15 cellular contexts compared by ENCODE assay signal in the genomic region with DNA sequence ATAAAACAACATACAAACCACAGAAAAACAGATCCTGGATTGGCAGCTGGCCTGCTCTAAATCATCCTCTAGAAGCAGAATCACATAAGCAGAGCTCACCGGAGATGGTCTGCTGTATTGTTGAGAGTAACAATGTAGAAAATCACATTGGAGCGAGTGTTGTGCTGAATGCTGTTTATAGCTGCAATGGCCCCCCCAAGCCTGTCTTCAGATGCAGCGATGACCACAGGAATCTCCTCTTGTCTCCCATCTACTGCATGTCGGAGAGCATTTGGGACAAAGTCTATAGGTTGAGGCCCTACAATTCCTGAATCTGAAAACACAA. TPM values are rescaled to one million over a fixed set of nuclear protein-coding genes. Genes with fewer than 3 reads are reported as not detected.
DNase-seq lines count a peak whose midpoint lies in the region; ATAC-seq and TF ChIP-seq lines count a peak whose summit lies in the region.
"Had no signal": no experiment of that assay in that cellular context is flagged by ENCODE, and none has a peak within 500 bp of the region (broad histone marks: within the 10 kb centered on the region; RNA-seq: fewer than 3 reads in every experiment).

No MANE protein-coding gene starts in this region.

- no peaks in the 10 kb centered on the region for H3K4me1 Mint-ChIP-seq in CD4-positive, alpha-beta T cell (ENCODE audit: low read depth)
- H3K4me1 Mint-ChIP-seq in activated CD4-positive, alpha-beta memory T cell treated with anti-CD3 and anti-CD28 coated beads, Interleukin-2, amount 10 ng/mL, durations not matched to agents 7 days and 5 days = peaks cover 19% of the 10 kb centered on the region
- H3K4me1 Mint-ChIP-seq in mesothelial cell of epicardium = no peaks in the 10 kb centered on the region

- H3K36me3 Mint-ChIP-seq in CD4-positive, alpha-beta T cell (ENCODE audit: low read depth) = peaks cover 64% of the 10 kb centered on the region
- peaks cover 58% of the 10 kb centered on the region for H3K36me3 Mint-ChIP-seq in activated CD4-positive, alpha-beta memory T cell treated with anti-CD3 and anti-CD28 coated beads, Interleukin-2, amount 10 ng/mL, durations not matched to agents 7 days and 5 days (ENCODE audit: low read depth)
- peaks cover 36% of the 10 kb centered on the region for H3K36me3 Mint-ChIP-seq in mesothelial cell of epicardium

- intact Hi-C loops in CD4-positive, alpha-beta T cell (cut with DNase I, micrococcal nuclease) = no loop called here
- intact Hi-C loops in psoas muscle (cut with DNase I) = no loop called here

- no peaks in the 10 kb centered on the region for H3K27me3 Mint-ChIP-seq in CD4-positive, alpha-beta T cell
- no peaks in the 10 kb centered on the region for H3K27me3 Mint-ChIP-seq in activated CD4-positive, alpha-beta memory T cell treated with anti-CD3 and anti-CD28 coated beads, Interleukin-2, amount 10 ng/mL, durations not matched to agents 7 days and 5 days
- no peaks in the 10 kb centered on the region for H3K27me3 Mint-ChIP-seq in mesothelial cell of epicardium (ENCODE audit: low read depth)

- CTCF ChIA-PET in CD4-positive, alpha-beta T cell (lab: Charles Lee) = no interaction called here
- CTCF ChIA-PET in activated CD4-positive, alpha-beta memory T cell treated with anti-CD3 and anti-CD28 coated beads, Interleukin-2, amount 10 ng/mL, durations not matched to agents 7 days and 5 days (lab: Charles Lee) = interaction anchor here (1.7 kb wide), 1 partner anchor 10 kb away, joined by 6 read pairs; no protein-coding TSS in a partner anchor

- ATAC-seq in CD4-positive, alpha-beta T cell (ENCODE audit: poor library complexity) = no peak
- ATAC-seq in psoas muscle = no peak
- no peak for ATAC-seq in GM21515 (IDR thresholded peaks at IDR 0.05; ENCODE audit: unreplicated experiment)
- ATAC-seq: activated CD4-positive, CD25-positive, alpha-beta regulatory T cell treated with anti-CD3 and anti-CD28 coated beads, Interleukin-2, amount 50 U/mL, for 24 hours had no signal

- H3K36me3 ChIP-seq in psoas muscle (ENCODE audit: insufficient read depth in 1 of 2, low read depth in 1 of 2) (peaks cover 36 to 77% of the 10 kb centered on the region in 2 donors), Peyer's patch (peaks cover 0 to 74% (median 7%) of the 10 kb centered on the region in 3 donors)
- H3K36me3 ChIP-seq: ovary had no signal

- H3K4me3 ChIP-seq in psoas muscle = no peak overlapping the region
- no peak overlapping the region for H3K4me3 ChIP-seq in Peyer's patch
- H3K4me3 ChIP-seq: ovary, stomach had no signal

- peak; percentile 12 for TF ChIP-seq POLR2A in GM19099 (IDR thresholded peaks at IDR 0.05; ENCODE audit: extremely low read depth, insufficient read length, low read depth)
- no peak for TF ChIP-seq POLR2A in Peyer's patch (IDR thresholded peaks at IDR 0.05)

- no peak overlapping the region for H3K27ac ChIP-seq in CD4-positive, alpha-beta T cell (ENCODE audit: low read depth, low read length)
- H3K27ac ChIP-seq in psoas muscle (no peak overlapping the region), Peyer's patch (no peak overlapping the region)
- H3K27ac ChIP-seq: C4-2B, ovary, stomach had no signal

- 91 to 96% (median 96%) methylated on average over 4 of the region's 4 CpGs for WGBS in psoas muscle, 3 donors

- no peak overlapping the region for H3K4me3 Mint-ChIP-seq in CD4-positive, alpha-beta T cell
- no peak overlapping the region for H3K4me3 Mint-ChIP-seq in activated CD4-positive, alpha-beta memory T cell treated with anti-CD3 and anti-CD28 coated beads, Interleukin-2, amount 10 ng/mL, durations not matched to agents 7 days and 5 days
- H3K4me3 Mint-ChIP-seq in mesothelial cell of epicardium = no peak overlapping the region

- no peaks in the 10 kb centered on the region for H3K27me3 ChIP-seq in CD4-positive, alpha-beta T cell (ENCODE audit: control insufficient read depth, insufficient read depth, low read length)
- H3K27me3 ChIP-seq in psoas muscle (ENCODE audit: insufficient read depth in 3 of 3, low read length in 2 of 3) (no peaks in the 10 kb centered on the region), Peyer's patch (no peaks in the 10 kb centered on the region)
- H3K27me3 ChIP-seq: ovary, stomach had no signal

- H3K4me1 ChIP-seq in psoas muscle (no peaks in the 10 kb centered on the region), Peyer's patch (no peaks in the 10 kb centered on the region)

- peak overlapping the region; percentile 31 for H3K27ac Mint-ChIP-seq in CD4-positive, alpha-beta T cell
- H3K27ac Mint-ChIP-seq in activated CD4-positive, alpha-beta memory T cell treated with anti-CD3 and anti-CD28 coated beads, Interleukin-2, amount 10 ng/mL, durations not matched to agents 7 days and 5 days = peak overlapping the region; percentile 60
- H3K27ac Mint-ChIP-seq in mesothelial cell of epicardium = peak overlapping the region; percentile 25

- TF ChIP-seq CTCF in CD4-positive, alpha-beta T cell (IDR thresholded peaks at IDR 0.05) = no peak
- TF ChIP-seq CTCF in mesothelial cell of epicardium (IDR thresholded peaks at IDR 0.05; ENCODE audit: unreplicated experiment) (no peak), psoas muscle (IDR thresholded peaks at IDR 0.05) (no peak), Peyer's patch (IDR thresholded peaks at IDR 0.05) (no peak)

- DNase-seq in CD4-positive, alpha-beta T cell = no peak
- no peak for DNase-seq in activated CD4-positive, alpha-beta memory T cell treated with anti-CD3 and anti-CD28 coated beads, Interleukin-2, amount 10 ng/mL, durations not matched to agents 7 days and 5 days
- DNase-seq in mesothelial cell of epicardium (ENCODE audit: low spot score in 2 of 2, unreplicated experiment in 2 of 2) = no peak
- DNase-seq in psoas muscle = no peak
- no peak for DNase-seq in UCSD-AML1 (lab: John Stamatoyannopoulos, UW; ENCODE audit: unreplicated experiment)
- DNase-seq in Peyer's patch = no peak
- DNase-seq: cortex of kidney, mammary epithelial cell, NCI-H1417, ovary, stomach had no signal

- no peaks in the 10 kb centered on the region for H3K9me3 Mint-ChIP-seq in CD4-positive, alpha-beta T cell
- no peaks in the 10 kb centered on the region for H3K9me3 Mint-ChIP-seq in activated CD4-positive, alpha-beta memory T cell treated with anti-CD3 and anti-CD28 coated beads, Interleukin-2, amount 10 ng/mL, durations not matched to agents 7 days and 5 days
- no peaks in the 10 kb centered on the region for H3K9me3 Mint-ChIP-seq in mesothelial cell of epicardium

- H3K9me3 ChIP-seq in CD4-positive, alpha-beta T cell (ENCODE audit: control insufficient read depth, low read length) = no peaks in the 10 kb centered on the region
- no peaks in the 10 kb centered on the region for H3K9me3 ChIP-seq in psoas muscle
- no peaks in the 10 kb centered on the region for H3K9me3 ChIP-seq in Peyer's patch
- H3K9me3 ChIP-seq: ovary, stomach had no signal

- POLR2A ChIA-PET in CD4-positive, alpha-beta T cell (lab: Charles Lee) = interaction anchor here (0.5 kb wide), 1 partner anchor 71 kb away, joined by 3 read pairs; no protein-coding TSS in a partner anchor
- POLR2A ChIA-PET in activated CD4-positive, alpha-beta memory T cell treated with anti-CD3 and anti-CD28 coated beads, Interleukin-2, amount 10 ng/mL, durations not matched to agents 7 days and 5 days (lab: Charles Lee) = interaction anchor here (0.9 to 1.9 kb wide), 5 partner anchors 9 to 349 kb away, joined by 4 to 18 read pairs (median 5); a partner anchor contains a TSS

RNA-seq across cellular contexts. Expression of a gene that starts 8.0 kb away (rescaled TPM):
- 10 to 100 TPM in 1 of 2 experiments, 1 to 10 TPM in 1; 8.4 to 10.8 TPM for total RNA-seq in CD4-positive, alpha-beta T cell
- total RNA-seq in activated CD4-positive, alpha-beta memory T cell treated with anti-CD3 and anti-CD28 coated beads, Interleukin-2, amount 10 ng/mL, durations not matched to agents 7 days and 5 days = 10 to 100 TPM; 43.4 to 46.7 TPM
- total RNA-seq in mesothelial cell of epicardium (73.0 to 79.2 TPM (median 76.2 TPM) in 3 replicates), psoas muscle (10 to 100 TPM; 12.0 to 20.5 (median 19.8) TPM), Peyer's patch (10 to 100 TPM; 25.6 to 31.2 (median 30.3) TPM)
- 10 to 100 TPM; 16.6 to 40.1 (median 22.2) TPM for polyA plus RNA-seq in psoas muscle

RNA-seq across cellular contexts. Expression of a gene that starts 8.3 kb away (rescaled TPM):
- 10 to 100 TPM; 60.0 to 64.5 TPM for total RNA-seq in CD4-positive, alpha-beta T cell
- total RNA-seq in activated CD4-positive, alpha-beta memory T cell treated with anti-CD3 and anti-CD28 coated beads, Interleukin-2, amount 10 ng/mL, durations not matched to agents 7 days and 5 days = 100 to 1,000 TPM; 107 to 108 TPM
- total RNA-seq in mesothelial cell of epicardium = 81.9 to 82.7 TPM (median 82.5 TPM) in 3 replicates
- 10 to 100 TPM; 55.7 to 85.6 (median 75.3) TPM for total RNA-seq in psoas muscle
- polyA plus RNA-seq in psoas muscle = 100 to 1,000 TPM; 108 to 133 (median 116) TPM
- total RNA-seq in Peyer's patch = 100 to 1,000 TPM in 1 of 4 donors, 10 to 100 TPM in 3; 33.8 to 123 (median 65.3) TPM

RNA-seq across cellular contexts. Expression of a gene that starts 11.8 kb away (rescaled TPM):
- total RNA-seq in CD4-positive, alpha-beta T cell = 100 to 1,000 TPM; 104 to 106 TPM
- 10 to 100 TPM; 66.8 to 67.5 TPM for total RNA-seq in activated CD4-positive, alpha-beta memory T cell treated with anti-CD3 and anti-CD28 coated beads, Interleukin-2, amount 10 ng/mL, durations not matched to agents 7 days and 5 days
- total RNA-seq in mesothelial cell of epicardium (105 to 120 TPM (median 116 TPM) in 3 replicates), psoas muscle (100 to 1,000 TPM in 1 of 4 donors, 10 to 100 TPM in 3; 47.3 to 109 (median 67.9) TPM), Peyer's patch (100 to 1,000 TPM in 1 of 4 donors, 10 to 100 TPM in 3; 21.5 to 249 (median 48.6) TPM)
- polyA plus RNA-seq in psoas muscle = 100 to 1,000 TPM in 2 of 3 donors, 10 to 100 TPM in 1; 80.6 to 145 (median 135) TPM

RNA-seq across cellular contexts. Expression of a gene that starts 11.9 kb away (rescaled TPM):
- total RNA-seq in CD4-positive, alpha-beta T cell = 10 to 100 TPM; 47.6 to 48.1 TPM
- 10 to 100 TPM; 69.0 to 70.2 TPM for total RNA-seq in activated CD4-positive, alpha-beta memory T cell treated with anti-CD3 and anti-CD28 coated beads, Interleukin-2, amount 10 ng/mL, durations not matched to agents 7 days and 5 days
- total RNA-seq in mesothelial cell of epicardium (90.1 to 92.4 TPM (median 91.2 TPM) in 3 replicates), psoas muscle (10 to 100 TPM; 38.0 to 46.7 (median 39.9) TPM), Peyer's patch (100 to 1,000 TPM in 1 of 4 donors, 10 to 100 TPM in 3; 68.1 to 120 (median 82.1) TPM)
- polyA plus RNA-seq in psoas muscle = 10 to 100 TPM in 2 of 3 donors, 1 to 10 TPM in 1; 7.5 to 21.9 (median 12.1) TPM
